Comparison of ENCODE assay signal across 8 cellular contexts in genomic region chr1:108125312-108126138, GRCh38.
A peak's percentile ranks its signal among the peaks of the same experiment; 100 is the strongest.
DNase-seq lines count a peak whose midpoint lies in the region; ATAC-seq and TF ChIP-seq lines count a peak whose summit lies in the region.

No MANE protein-coding gene starts in this region.

- H3K27me3 ChIP-seq in GM06990 (replicated peaks; ENCODE audit: control insufficient read depth, insufficient read depth, low read length) (no peaks in the 10 kb centered on the region), HCT116 (ENCODE audit: insufficient read depth, low read length) (peaks cover 4% of the 10 kb centered on the region), MM.1S (replicated peaks; ENCODE audit: insufficient read depth, low read length) (no peaks in the 10 kb centered on the region), SJCRH30 (no peaks in the 10 kb centered on the region), parathyroid adenoma (ENCODE audit: control insufficient read depth, insufficient read depth, low read length) (peaks cover 3% of the 10 kb centered on the region), upper lobe of right lung (no peaks in the 10 kb centered on the region)

- ATAC-seq in HCT116 (peak; percentile 95), upper lobe of right lung (peak; percentile 97)

- RAD21 ChIA-PET in HCT116 (lab: Charles Lee; ENCODE audit: low non-redundant PET in 1 of 2, low total read pairs in 2 of 2, uncharacterized antibody in 2 of 2, unreplicated experiment in 2 of 2), result interaction anchor here (1.0 to 1.5 kb wide), 3 partner anchors 228 to 344 kb away, joined by 3 to 14 read pairs (median 13); no protein-coding TSS in a partner anchor

- H3F3A ChIP-seq in MM.1S (ENCODE audit: insufficient read depth, low read length), result no peaks in the 10 kb centered on the region

- peak; percentile 92 for TF ChIP-seq RAD21 in HCT116 (IDR thresholded peaks at IDR 0.05; ENCODE audit: low read depth)

- no peak for TF ChIP-seq POLR2A in HCT116 (IDR thresholded peaks at IDR 0.05; ENCODE audit: borderline replicate concordance, extremely low read depth, insufficient read depth, insufficient read length)

- intact Hi-C loops in HCT116 (cut with micrococcal nuclease), result loop anchor here (1.0 kb wide), 2 partner anchors 338 to 343 kb away; no protein-coding TSS in a partner anchor
- intact Hi-C loops in upper lobe of right lung (cut with DNase I), result loop anchor here (5.0 kb wide), 1 partner anchor 343 kb away; no protein-coding TSS in a partner anchor

- H3K9me3 ChIP-seq in HCT116 (ENCODE audit: control insufficient read depth in 1 of 2, insufficient read depth in 1 of 2, low read depth in 1 of 2, low read length in 2 of 2) (no peaks in the 10 kb centered on the region), MM.1S (replicated peaks; ENCODE audit: insufficient read depth, low read length) (no peaks in the 10 kb centered on the region), SJCRH30 (replicated peaks) (no peaks in the 10 kb centered on the region), parathyroid adenoma (ENCODE audit: control insufficient read depth, low read length) (no peaks in the 10 kb centered on the region), upper lobe of right lung (no peaks in the 10 kb centered on the region)

- DNase-seq in GM06990 (ENCODE audit: extremely low read depth, insufficient read length), result peak; percentile 33
- peak; percentile 57 for DNase-seq in HCT116 (ENCODE audit: low read depth, low spot score)
- peak; percentile 44 for DNase-seq in MM.1S
- peak; percentile 77 to 93 for DNase-seq in SJCRH30
- peak; percentile 54 for DNase-seq in activated gamma-delta T cell treated with anti-CD3 and anti-CD28 coated beads, Interleukin-2, amount 50 U/mL, for 16 hours (ENCODE audit: low read depth)
- DNase-seq in globus pallidus (ENCODE audit: low spot score), result peak; percentile 71
- no peak for DNase-seq in upper lobe of right lung

- TF ChIP-seq CTCF in GM06990 (IDR thresholded peaks at IDR 0.05; ENCODE audit: insufficient read depth, low read length, poor library complexity, severe bottlenecking) (peak; percentile 83), HCT116 (IDR thresholded peaks at IDR 0.05 in 2 of 3, conservative IDR thresholded peaks at IDR 0.05 in 1 of 3; ENCODE audit: borderline replicate concordance in 1 of 3, insufficient read depth in 1 of 3, low read depth in 2 of 3, low read length in 2 of 3) (peak; percentile 61 to 90 (median 85); a peak in 5 of 6 replicates), MM.1S (IDR thresholded peaks at IDR 0.05; ENCODE audit: low read length) (peak; percentile 65), parathyroid adenoma (IDR thresholded peaks at IDR 0.05) (peak; percentile 72), upper lobe of right lung (IDR thresholded peaks at IDR 0.05) (peak; percentile 95)

- no peak overlapping the region for H3K4me3 ChIP-seq in GM06990 (replicated peaks; ENCODE audit: low read depth, low read length)
- H3K4me3 ChIP-seq in HCT116 (replicated peaks in 1 of 2; ENCODE audit: low read depth in 1 of 2, low read length in 2 of 2), result no peak overlapping the region
- H3K4me3 ChIP-seq in MM.1S (ENCODE audit: low read length), result no peak overlapping the region
- no peak overlapping the region for H3K4me3 ChIP-seq in SJCRH30
- H3K4me3 ChIP-seq in parathyroid adenoma (ENCODE audit: low read depth, low read length), result no peak overlapping the region
- no peak overlapping the region for H3K4me3 ChIP-seq in upper lobe of right lung

- H2AFZ ChIP-seq in HCT116 (ENCODE audit: low read depth, low read length, poor library complexity, severe bottlenecking) (no peak overlapping the region), MM.1S (ENCODE audit: low read length) (no peak overlapping the region), parathyroid adenoma (no peak overlapping the region)

- no peaks in the 10 kb centered on the region for H3K4me1 ChIP-seq in HCT116 (ENCODE audit: control insufficient read depth in 1 of 2, insufficient read depth in 2 of 2, low read length in 2 of 2)
- H3K4me1 ChIP-seq in MM.1S (ENCODE audit: low read length), result 0 out of 2 replicates have a peak, but pooled peaks cover 1% of the 10 kb centered on the region
- peaks cover 17% of the 10 kb centered on the region for H3K4me1 ChIP-seq in SJCRH30
- no peaks in the 10 kb centered on the region for H3K4me1 ChIP-seq in parathyroid adenoma
- H3K4me1 ChIP-seq in upper lobe of right lung, result no peaks in the 10 kb centered on the region

- POLR2A ChIA-PET in HCT116 (lab: Charles Lee), result interaction anchor here (0.6 kb wide), 1 partner anchor 347 kb away, joined by 3 read pairs; no protein-coding TSS in a partner anchor

- H3K4me2 ChIP-seq in HCT116 (ENCODE audit: low read length), result no peak overlapping the region
- H3K4me2 ChIP-seq in MM.1S (ENCODE audit: low read depth, low read length), result no peak overlapping the region
- no peak overlapping the region for H3K4me2 ChIP-seq in parathyroid adenoma (ENCODE audit: low read length)

- H3K9me2 ChIP-seq in HCT116 (ENCODE audit: insufficient read depth), result no peaks in the 10 kb centered on the region
- H3K9me2 ChIP-seq in MM.1S (replicated peaks; ENCODE audit: insufficient read depth, low read length), result no peaks in the 10 kb centered on the region

- H3K27ac ChIP-seq in HCT116 (ENCODE audit: low read depth, low read length), result no peak overlapping the region
- no peak overlapping the region for H3K27ac ChIP-seq in MM.1S (ENCODE audit: low read length)
- no peak overlapping the region for H3K27ac ChIP-seq in SJCRH30
- no peak overlapping the region for H3K27ac ChIP-seq in parathyroid adenoma
- no peak overlapping the region for H3K27ac ChIP-seq in upper lobe of right lung

- CTCF ChIA-PET in HCT116 (lab: Charles Lee), result interaction anchor here (1.0 to 7.1 kb wide), 5 partner anchors 10 to 343 kb away, joined by 3 to 183 read pairs (median 4); no protein-coding TSS in a partner anchor

- H3K9ac ChIP-seq in HCT116 (ENCODE audit: low read length) (no peak overlapping the region), MM.1S (ENCODE audit: low read length) (no peak overlapping the region), parathyroid adenoma (no peak overlapping the region)

- H3K36me3 ChIP-seq in GM06990 (ENCODE audit: control insufficient read depth, insufficient read depth, low read length) (no peaks in the 10 kb centered on the region), HCT116 (ENCODE audit: control insufficient read depth in 1 of 2, insufficient read depth in 2 of 2, low read length in 2 of 2) (no peaks in the 10 kb centered on the region), MM.1S (replicated peaks; ENCODE audit: insufficient read depth, low read length) (no peaks in the 10 kb centered on the region), SJCRH30 (0 out of 2 replicates have a peak, but pooled peaks cover 3% of the 10 kb centered on the region), parathyroid adenoma (ENCODE audit: control insufficient read depth, insufficient read depth, low read length) (no peaks in the 10 kb centered on the region), upper lobe of right lung (no peaks in the 10 kb centered on the region)

- no TSS peak for BruUV-seq in HCT116 (replicated peaks; lab: Mats Ljungman, UMichigan)

- H3K79me2 ChIP-seq in HCT116 (ENCODE audit: insufficient read depth, low read length) (no peaks in the 10 kb centered on the region), MM.1S (ENCODE audit: low read length) (no peaks in the 10 kb centered on the region), parathyroid adenoma (no peaks in the 10 kb centered on the region)

- H4K20me1 ChIP-seq in HCT116 (ENCODE audit: insufficient read depth), result no peaks in the 10 kb centered on the region
- H4K20me1 ChIP-seq in MM.1S (ENCODE audit: insufficient read depth, low read length), result no peaks in the 10 kb centered on the region

TF ChIP-seq in HCT116, 20 proteins besides CTCF, POLR2A, EP300 and RAD21:
- TF ChIP-seq, protein P1, sequence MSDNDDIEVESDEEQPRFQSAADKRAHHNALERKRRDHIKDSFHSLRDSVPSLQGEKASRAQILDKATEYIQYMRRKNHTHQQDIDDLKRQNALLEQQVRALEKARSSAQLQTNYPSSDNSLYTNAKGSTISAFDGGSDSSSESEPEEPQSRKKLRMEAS (IDR thresholded peaks at IDR 0.05), result no peak
- no peak for TF ChIP-seq CEBPB (IDR thresholded peaks at IDR 0.05; ENCODE audit: low read depth)
- TF ChIP-seq, protein P2, sequence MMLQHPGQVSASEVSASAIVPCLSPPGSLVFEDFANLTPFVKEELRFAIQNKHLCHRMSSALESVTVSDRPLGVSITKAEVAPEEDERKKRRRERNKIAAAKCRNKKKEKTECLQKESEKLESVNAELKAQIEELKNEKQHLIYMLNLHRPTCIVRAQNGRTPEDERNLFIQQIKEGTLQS (IDR thresholded peaks at IDR 0.05), result no peak
- TF ChIP-seq EZH2 (IDR thresholded peaks at IDR 0.05), result no peak
TF ChIP-seq in HCT116: peak in this region for 0.
